16 cellular contexts compared by ENCODE assay signal in genomic region chr1:161171191-161171590, GRCh38. TPM values are rescaled to one million over a fixed set of nuclear protein-coding genes. Genes with fewer than 3 reads are reported as not detected.
DNase-seq lines count a peak whose midpoint lies in the region; FAIRE-seq and TF ChIP-seq lines count a peak whose summit lies in the region.
"Had no signal": no experiment of that assay in that cellular context is flagged by ENCODE, and none has a peak within 500 bp of the region (broad histone marks: within the 10 kb centered on the region; RNA-seq: fewer than 3 reads in every experiment).

No MANE protein-coding gene starts in this region.

- TF ChIP-seq CTCF in bronchial epithelial cell (IDR thresholded peaks at IDR 0.05; ENCODE audit: insufficient read depth, low read length, severe bottlenecking) = peak; percentile 1
- peak; percentile 35 for TF ChIP-seq CTCF in retinal pigment epithelial cell (conservative IDR thresholded peaks at IDR 0.05; ENCODE audit: low read depth, low read length)

- H3K36me3 ChIP-seq in bronchial epithelial cell (ENCODE audit: control insufficient read depth, insufficient read depth, low read length) = peaks cover 21% of the 10 kb centered on the region
- H3K36me3 ChIP-seq: uterus had no signal

- H3K4me3 Mint-ChIP-seq in activated T-cell treated with anti-CD3 and anti-CD28 coated beads, Interleukin-2, amount 50 U/mL, for 24 hours = no peak overlapping the region
- H3K4me3 Mint-ChIP-seq: T-cell had no signal

- POLR2A ChIA-PET in HEK293T (lab: Yijun Ruan, JAX) = interaction anchor here (1.6 kb wide), 1 partner anchor 219 kb away, joined by 3 read pairs; no protein-coding TSS in a partner anchor

- CTCF ChIA-PET in HEK293T (lab: Yijun Ruan, JAX) = no interaction called here

- peaks cover 88% of the 10 kb centered on the region for H3K36me3 Mint-ChIP-seq in activated T-cell treated with anti-CD3 and anti-CD28 coated beads, Interleukin-2, amount 50 U/mL, for 24 hours (ENCODE audit: low read depth)

- H3K27ac Mint-ChIP-seq in activated T-cell treated with anti-CD3 and anti-CD28 coated beads, Interleukin-2, amount 50 U/mL, for 24 hours = peak overlapping the region; percentile 79

- no peak for DNase-seq in activated T-cell treated with anti-CD3 and anti-CD28 coated beads, Interleukin-2, amount 50 U/mL, for 24 hours
- no peak for DNase-seq in activated T-cell treated with anti-CD3 and anti-CD28 coated beads for 4 hours
- peak; percentile 23 for DNase-seq in HuH-7 (ENCODE audit: low spot score)
- no peak for DNase-seq in bronchial epithelial cell (ENCODE audit: low read depth)
- no peak for DNase-seq in retinal pigment epithelial cell (ENCODE audit: low read depth)
- DNase-seq in HEK293T (ENCODE audit: extremely low spot score) = no peak
- no peak for DNase-seq in stimulated activated CD8-positive, alpha-beta memory T cell treated with anti-CD3 and anti-CD28 coated beads, Interleukin-4, amount 100 ng/mL, for 48 hours
- DNase-seq in kidney tubule cell (ENCODE audit: low spot score) = no peak
- DNase-seq: activated CD4-positive, alpha-beta T cell treated with anti-CD3 and anti-CD28 coated beads for 4 hours; AML-193; T-cell; uterus had no signal

- no peak overlapping the region for H3K4me3 ChIP-seq in bronchial epithelial cell (ENCODE audit: low read depth, low read length)
- H3K4me3 ChIP-seq in retinal pigment epithelial cell (ENCODE audit: low read length) = no peak overlapping the region
- H3K4me3 ChIP-seq: pancreas, uterus had no signal

- H3K27me3 Mint-ChIP-seq in activated T-cell treated with anti-CD3 and anti-CD28 coated beads, Interleukin-2, amount 50 U/mL, for 24 hours = no peaks in the 10 kb centered on the region
- H3K27me3 Mint-ChIP-seq: T-cell had no signal

- H3K27me3 ChIP-seq in bronchial epithelial cell (ENCODE audit: control insufficient read depth, insufficient read depth, low read length) = no peaks in the 10 kb centered on the region
- H3K27me3 ChIP-seq: pancreas, uterus had no signal

- peaks cover 52% of the 10 kb centered on the region for H3K4me1 Mint-ChIP-seq in activated T-cell treated with anti-CD3 and anti-CD28 coated beads, Interleukin-2, amount 50 U/mL, for 24 hours (ENCODE audit: low read depth)

- no peak for FAIRE-seq in bronchial epithelial cell (lab: Jason Lieb, UNC)
- FAIRE-seq: colon, GM12891, pancreas had no signal

- H3K9me3 Mint-ChIP-seq in activated T-cell treated with anti-CD3 and anti-CD28 coated beads, Interleukin-2, amount 50 U/mL, for 24 hours = no peaks in the 10 kb centered on the region
- H3K9me3 Mint-ChIP-seq: T-cell had no signal

TF ChIP-seq in HEK293T, 16 proteins besides CTCF, POLR2A, EP300 and RAD21:
- TF ChIP-seq FOXA1 (IDR thresholded peaks at IDR 0.05) (no peak), CTBP1 (IDR thresholded peaks at IDR 0.05; ENCODE audit: borderline replicate concordance) (no peak), ELF4 (IDR thresholded peaks at IDR 0.05) (no peak), LEF1 (IDR thresholded peaks at IDR 0.05; ENCODE audit: borderline replicate concordance) (no peak), ZNF384 (IDR thresholded peaks at IDR 0.05) (no peak), FOXK2 (IDR thresholded peaks at IDR 0.05) (no peak), FOXM1 (IDR thresholded peaks at IDR 0.05; ENCODE audit: borderline replicate concordance) (no peak), HDGF (IDR thresholded peaks at IDR 0.05; ENCODE audit: borderline replicate concordance) (no peak), TARDBP (IDR thresholded peaks at IDR 0.05) (no peak), SP1 (IDR thresholded peaks at IDR 0.05) (no peak), ARNT (IDR thresholded peaks at IDR 0.05) (no peak)
TF ChIP-seq in HEK293T: peak in this region for 0.

RNA-seq across cellular contexts. Expression of gene PPOX, which starts 5.0 kb away (rescaled TPM):
- 10.0 and 11.0 TPM in 2 replicates for total RNA-seq in bronchial epithelial cell

RNA-seq across cellular contexts. Expression of gene B4GALT3, which starts 6.1 kb away (rescaled TPM):
- total RNA-seq in bronchial epithelial cell = 11.5 and 12.9 TPM in 2 replicates

RNA-seq across cellular contexts. Expression of gene USP21, which starts 11.9 kb away (rescaled TPM):
- total RNA-seq in bronchial epithelial cell = 3.9 and 4.7 TPM in 2 replicates

RNA-seq across cellular contexts. Expression of gene UFC1, which starts 17.4 kb away (rescaled TPM):
- 93.5 and 94.3 TPM in 2 replicates for total RNA-seq in bronchial epithelial cell

RNA-seq across cellular contexts. Expression of gene ADAMTS4, which starts 27.7 kb away (rescaled TPM):
- total RNA-seq in bronchial epithelial cell = under 0.01 TPM in 1 of 2 replicates, not detected in the other
- total RNA-seq: MCF 10A had no signal
